ENCODE assay signal across 31 cellular contexts in genomic region chr11:2071748-2072385, GRCh38.
"Had no signal": no experiment of that assay in that cellular context is flagged by ENCODE, and none has a peak within 500 bp of the region (broad histone marks: within the 10 kb centered on the region; RNA-seq: fewer than 3 reads in every experiment).

No MANE protein-coding gene starts in this region.

- H3K36me3 ChIP-seq: ascending aorta, cardiac muscle cell had no signal

- H3K4me3 Mint-ChIP-seq: activated B cell treated with CpG ODN at 0.5 μM for 24 hours; activated CD4-positive, alpha-beta T cell treated with anti-CD3 and anti-CD28 coated beads, Interleukin-2, amount 10 ng/mL, durations not matched to agents 24 days and 14 days; activated CD8-positive, alpha-beta memory T cell treated with anti-CD3 and anti-CD28 coated beads, Interleukin-2, amount 10 ng/mL, durations not matched to agents 7 days and 5 days; activated naive CD4-positive, alpha-beta T cell treated with anti-CD3 and anti-CD28 coated beads, Interleukin-2, amount 50 U/mL, for 24 hours; activated T-cell treated with anti-CD3 and anti-CD28 coated beads, Interleukin-2, amount 50 U/mL, for 24 hours; activated T-helper 1 cell treated with anti-CD3 and anti-CD28 coated beads, Interleukin-12 subunit alpha, Interleukin-12 subunit beta, Interleukin-2, Interleukin-4 antibody, amounts not matched to agents 30 ng/mL and 10 ng/mL and 1 ng/mL, durations not matched to agents 14 hours and 24 hours and 36 hours; brain; T-cell had no signal

- H3K4me1 ChIP-seq: ascending aorta had no signal

- H3K27me3 Mint-ChIP-seq: brain had no signal

- H3K27ac Mint-ChIP-seq: activated B cell treated with CpG ODN at 0.5 μM for 24 hours; activated CD4-positive, alpha-beta T cell treated with anti-CD3 and anti-CD28 coated beads, Interleukin-2, amount 10 ng/mL, durations not matched to agents 24 days and 14 days; activated CD8-positive, alpha-beta memory T cell treated with anti-CD3 and anti-CD28 coated beads, Interleukin-2, amount 10 ng/mL, durations not matched to agents 7 days and 5 days; activated naive CD4-positive, alpha-beta T cell treated with anti-CD3 and anti-CD28 coated beads, Interleukin-2, amount 50 U/mL, for 24 hours; activated T-cell treated with anti-CD3 and anti-CD28 coated beads, Interleukin-2, amount 50 U/mL, for 24 hours; activated T-helper 1 cell treated with anti-CD3 and anti-CD28 coated beads, Interleukin-12 subunit alpha, Interleukin-12 subunit beta, Interleukin-2, Interleukin-4 antibody, amounts not matched to agents 30 ng/mL and 10 ng/mL and 1 ng/mL, durations not matched to agents 14 hours and 24 hours and 36 hours; brain; T-cell had no signal

- FAIRE-seq: TTC549 had no signal

- H3K9me3 Mint-ChIP-seq: activated B cell treated with CpG ODN at 0.5 μM for 24 hours; activated CD4-positive, alpha-beta T cell treated with anti-CD3 and anti-CD28 coated beads, Interleukin-2, amount 10 ng/mL, durations not matched to agents 24 days and 14 days; activated naive CD4-positive, alpha-beta T cell treated with anti-CD3 and anti-CD28 coated beads, Interleukin-2, amount 50 U/mL, for 24 hours; activated T-cell treated with anti-CD3 and anti-CD28 coated beads, Interleukin-2, amount 50 U/mL, for 24 hours; activated T-helper 1 cell treated with anti-CD3 and anti-CD28 coated beads, Interleukin-12 subunit alpha, Interleukin-12 subunit beta, Interleukin-2, Interleukin-4 antibody, amounts not matched to agents 30 ng/mL and 10 ng/mL and 1 ng/mL, durations not matched to agents 14 hours and 24 hours and 36 hours; T-cell had no signal

- ATAC-seq: activated CD8-positive, alpha-beta memory T cell treated with anti-CD3 and anti-CD28 coated beads, Interleukin-2, amount 10 ng/mL, durations not matched to agents 7 days and 5 days; Right ventricle myocardium inferior; T-cell had no signal

- H3K9me3 ChIP-seq: ascending aorta had no signal

- H3K36me3 Mint-ChIP-seq: activated CD8-positive, alpha-beta memory T cell treated with anti-CD3 and anti-CD28 coated beads, Interleukin-2, amount 10 ng/mL, durations not matched to agents 7 days and 5 days; activated naive CD4-positive, alpha-beta T cell treated with anti-CD3 and anti-CD28 coated beads, Interleukin-2, amount 50 U/mL, for 24 hours; brain; T-cell had no signal

- H3K4me1 Mint-ChIP-seq: activated B cell treated with CpG ODN at 0.5 μM for 24 hours, brain had no signal

- DNase-seq: activated B cell treated with CpG ODN at 0.5 μM for 24 hours; activated CD4-positive, alpha-beta T cell treated with anti-CD3 and anti-CD28 coated beads for 1 hour; activated CD4-positive, alpha-beta T cell treated with anti-CD3 and anti-CD28 coated beads, Interleukin-2, amount 10 ng/mL, durations not matched to agents 24 days and 14 days; activated CD4-positive, alpha-beta T cell treated with anti-CD3 and anti-CD28 coated beads, Interleukin-2, amount 50 U/mL, for 48 hours; activated CD8-positive, alpha-beta memory T cell treated with anti-CD3 and anti-CD28 coated beads, Interleukin-2, amount 10 ng/mL, durations not matched to agents 7 days and 5 days; activated effector memory CD4-positive, alpha-beta T cell treated with Interleukin-2 at 50 U/mL for 16 hours; activated naive CD4-positive, alpha-beta T cell; activated T-cell treated with anti-CD3 and anti-CD28 coated beads, Interleukin-2, amount 50 U/mL, for 24 hours; amniotic stem cell; Kasumi-1; KBM-7; NCI-H1105 treated with DMSO at 0.1 percent for 48 hours; NCI-H146; NCI-H187 treated with DMSO at 0.1 percent for 48 hours; NCI-H2171; NCI-H2227 treated with DMSO at 0.1 percent for 48 hours; NCI-H446 treated with DMSO at 0.1 percent for 48 hours; NCI-H524 treated with DMSO at 0.1 percent for 48 hours; NCI-H82; RPMI8226; T-cell; T-helper 2 cell; T1000 had no signal

- H3K27me3 ChIP-seq: ascending aorta had no signal

- H3K27ac ChIP-seq: ascending aorta, cardiac muscle cell, SK-N-MC had no signal

- H3K4me3 ChIP-seq: ascending aorta, cardiac muscle cell, SK-N-MC had no signal
